In genomic region chr9:124779368-124780059, GRCh38 we compare ENCODE assay signal across 8 cellular contexts. TPM values are rescaled to one million over a fixed set of nuclear protein-coding genes. Genes with fewer than 3 reads are reported as not detected.
DNase-seq lines count a peak whose midpoint lies in the region; ATAC-seq, FAIRE-seq and TF ChIP-seq lines count a peak whose summit lies in the region.

No MANE protein-coding gene starts in this region.

- FAIRE-seq in H1 (lab: Jason Lieb, UNC), result peak; percentile 78

- H3K9me3 ChIP-seq in H1 (ENCODE audit: insufficient read depth in 2 of 2, low read depth in 1 of 2, low read length in 1 of 2), result no peaks in the 10 kb centered on the region

- H2AK5ac ChIP-seq in H1 (ENCODE audit: low read depth, low read length), result peak overlapping the region; percentile 68; the same call in 1 of the 2 replicates

- no peak overlapping the region for H3K23ac ChIP-seq in H1 (ENCODE audit: insufficient read length)

- no peaks in the 10 kb centered on the region for H3K36me3 ChIP-seq in H1 (ENCODE audit: control insufficient read depth in 2 of 4, insufficient read depth in 4 of 4, low read length in 3 of 4)

- no peaks in the 10 kb centered on the region for H3K9me3 Mint-ChIP-seq in activated CD8-positive, alpha-beta T cell treated with anti-CD3 and anti-CD28 coated beads, Interleukin-2, amount 10 ng/mL, durations not matched to agents 7 days and 5 days (ENCODE audit: insufficient read depth)

- no peak overlapping the region for H3K27ac Mint-ChIP-seq in activated CD8-positive, alpha-beta T cell treated with anti-CD3 and anti-CD28 coated beads, Interleukin-2, amount 10 ng/mL, durations not matched to agents 7 days and 5 days

- no peak overlapping the region for H3K4ac ChIP-seq in H1 (replicated peaks; ENCODE audit: insufficient read length, low read depth, low read length)

- peak overlapping the region; percentile 42 to 60; a peak in 3 of 4 replicates for H3K4me2 ChIP-seq in H1 (ENCODE audit: insufficient read depth in 1 of 2, low read depth in 2 of 2, low read length in 2 of 2)

- no peak overlapping the region for H3K14ac ChIP-seq in H1 (ENCODE audit: insufficient read length)

- H4K8ac ChIP-seq in H1 (ENCODE audit: extremely low read depth, insufficient read depth, low read length), result no peak overlapping the region

- POLR2A ChIA-PET in H1 (lab: Charles Lee; ENCODE audit: partially characterized antibody), result interaction anchor here (0.6 to 13.5 kb wide), 16 partner anchors 8 to 76 kb away, joined by 3 to 396 read pairs (median 4); partner anchors contain the start of genes ARPC5L, NR6A1, RPL35 and WDR38
- POLR2A ChIA-PET in activated CD8-positive, alpha-beta T cell treated with anti-CD3 and anti-CD28 coated beads, Interleukin-2, amount 10 ng/mL, durations not matched to agents 7 days and 5 days (lab: Charles Lee), result interaction anchor here (0.6 to 1.2 kb wide), 3 partner anchors 11 to 1043 kb away, joined by 3 to 4 read pairs (median 3); no protein-coding TSS in a partner anchor

- ATAC-seq in GM18867 (IDR thresholded peaks at IDR 0.05; ENCODE audit: unreplicated experiment) (no peak), HG03196 (IDR thresholded peaks at IDR 0.05; ENCODE audit: unreplicated experiment) (no peak)
- no peak for ATAC-seq in activated CD8-positive, alpha-beta T cell treated with anti-CD3 and anti-CD28 coated beads, Interleukin-2, amount 10 ng/mL, durations not matched to agents 7 days and 5 days

- no peak for TF ChIP-seq POLR2A in H1 (IDR thresholded peaks at IDR 0.05; ENCODE audit: control extremely low read depth in 1 of 2, low read depth in 2 of 2, low read length in 2 of 2)

- peaks cover 11% of the 10 kb centered on the region for H3K4me1 Mint-ChIP-seq in activated CD8-positive, alpha-beta T cell treated with anti-CD3 and anti-CD28 coated beads, Interleukin-2, amount 10 ng/mL, durations not matched to agents 7 days and 5 days (ENCODE audit: low read depth)

- peaks cover 28% of the 10 kb centered on the region for H3K27me3 Mint-ChIP-seq in activated CD8-positive, alpha-beta T cell treated with anti-CD3 and anti-CD28 coated beads, Interleukin-2, amount 10 ng/mL, durations not matched to agents 7 days and 5 days (ENCODE audit: low read depth)

- H3K36me3 Mint-ChIP-seq in activated CD8-positive, alpha-beta T cell treated with anti-CD3 and anti-CD28 coated beads, Interleukin-2, amount 10 ng/mL, durations not matched to agents 7 days and 5 days (ENCODE audit: low read depth), result no peaks in the 10 kb centered on the region

- no peak overlapping the region for H2BK120ac ChIP-seq in H1 (replicated peaks; ENCODE audit: low read depth, low read length)

- H2BK5ac ChIP-seq in H1 (ENCODE audit: low read depth, low read length), result peak overlapping the region; percentile 13; the same call in 1 of the 2 replicates

- H2AFZ ChIP-seq in H1 (ENCODE audit: low read length), result no peak overlapping the region

- peak overlapping the region in 2 of 4 experiments; percentile 5 to 17; a peak in 3 of 8 replicates for H3K4me3 ChIP-seq in H1 (ENCODE audit: extremely low read depth in 1 of 4, insufficient read depth in 2 of 4, low read depth in 3 of 4, low read length in 4 of 4)

- peak overlapping the region; percentile 96 for H2BK12ac ChIP-seq in H1 (ENCODE audit: low read depth, low read length)

- no peaks in the 10 kb centered on the region for H3K79me1 ChIP-seq in H1 (ENCODE audit: low read depth, low read length)

- H3K79me2 ChIP-seq in H1 (ENCODE audit: control insufficient read depth in 1 of 2, insufficient read depth in 2 of 2, low read length in 2 of 2), result no peaks in the 10 kb centered on the region

- H3K27me3 ChIP-seq in H1 (replicated peaks in 1 of 4; ENCODE audit: control insufficient read depth in 3 of 4, extremely low read depth in 1 of 4, insufficient read depth in 3 of 4, low read length in 3 of 4), result peaks cover 0 to 10% (median 6%) of the 10 kb centered on the region in 4 experiments; a peak in 6 of 7 replicates

- no peak overlapping the region for H4K5ac ChIP-seq in H1 (ENCODE audit: insufficient read length, low read depth, low read length)

- 11% methylated on average over 6 of the region's 6 CpGs; no CpG with 5 or more reads in 1 of the 2 experiments for WGBS in H1 (ENCODE audit: extremely low coverage in 1 of 2, insufficient coverage in 1 of 2, insufficient read length in 1 of 2, insufficient replicate concordance in 2 of 2, low coverage in 1 of 2, low lambda C conversion rate in 2 of 2, missing lambda C conversion rate in 1 of 2), 2 experiments

- peaks cover 6% of the 10 kb centered on the region; the same call in 1 of the 2 replicates for H3K23me2 ChIP-seq in H1 (ENCODE audit: low read depth, low read length)

- TF ChIP-seq EP300 in H1 (IDR thresholded peaks at IDR 0.05; ENCODE audit: borderline replicate concordance in 1 of 2, low read depth in 2 of 2, low read length in 2 of 2), result no peak

- H3K4me3 Mint-ChIP-seq in activated CD8-positive, alpha-beta T cell treated with anti-CD3 and anti-CD28 coated beads, Interleukin-2, amount 10 ng/mL, durations not matched to agents 7 days and 5 days, result no peak overlapping the region

- no peaks in the 10 kb centered on the region for H4K20me1 ChIP-seq in H1 (replicated peaks in 1 of 2; ENCODE audit: control insufficient read depth in 1 of 2, insufficient read depth in 2 of 2, low read length in 2 of 2)

- 0 out of 7 replicates have a peak overlapping the region, but pooled peaks of 1 of the 4 experiments have one; percentile 13 for H3K9ac ChIP-seq in H1 (replicated peaks in 1 of 4; ENCODE audit: extremely low read depth in 1 of 4, low read depth in 3 of 4, low read length in 3 of 4)

- H3K56ac ChIP-seq in H1 (replicated peaks; ENCODE audit: insufficient read length, low read depth, low read length), result no peak overlapping the region

- TF ChIP-seq CTCF in H1 (IDR thresholded peaks at IDR 0.05; ENCODE audit: control extremely low read depth in 1 of 3, insufficient read depth in 1 of 3, low read depth in 1 of 3, low read length in 3 of 3), result no peak

- CTCF ChIA-PET in H1 (lab: Charles Lee; ENCODE audit: partially characterized antibody), result interaction anchor here (0.7 to 17.6 kb wide), 15 partner anchors 8 to 227 kb away, joined by 3 to 1300 read pairs (median 4); partner anchors contain the start of genes ARPC5L, NR6A1, RPL35 and WDR38
- CTCF ChIA-PET in activated CD8-positive, alpha-beta T cell treated with anti-CD3 and anti-CD28 coated beads, Interleukin-2, amount 10 ng/mL, durations not matched to agents 7 days and 5 days (lab: Charles Lee), result interaction anchor here (1.0 to 12.6 kb wide), 3 partner anchors 9 to 73 kb away, joined by 3 to 316 read pairs (median 5); partner anchors contain the start of gene WDR38

- TF ChIP-seq RAD21 in H1 (IDR thresholded peaks at IDR 0.05 in 1 of 2, conservative IDR thresholded peaks at IDR 0.05 in 1 of 2; ENCODE audit: low read depth in 2 of 2, low read length in 2 of 2), result no peak

- H2BK20ac ChIP-seq in H1 (ENCODE audit: low read length), result 0 out of 2 replicates have a peak overlapping the region, but pooled peaks have one; percentile 24

- peak overlapping the region; percentile 72; the same call in 1 of the 2 replicates for H2BK15ac ChIP-seq in H1 (ENCODE audit: low read length)

- DNase-seq in AG08396 (ENCODE audit: low spot score) (peak; percentile 87), HuH-7.5 (ENCODE audit: low spot score) (peak; percentile 61), H1 (ENCODE audit: low read depth in 1 of 2, low spot score in 2 of 2) (peak in 1 of 2 experiments; percentile 71), mesenteric fat pad (ENCODE audit: low spot score) (peak; percentile 62), SHP77 (lab: John Stamatoyannopoulos, UW) (no peak)
- no peak for DNase-seq in activated CD8-positive, alpha-beta T cell treated with anti-CD3 and anti-CD28 coated beads, Interleukin-2, amount 10 ng/mL, durations not matched to agents 7 days and 5 days

- peak overlapping the region; percentile 50; the same call in 1 of the 2 replicates for H3K27ac ChIP-seq in H1 (ENCODE audit: low read depth, low read length)

- peaks cover 8 to 19% (median 15%) of the 10 kb centered on the region in 4 experiments for H3K4me1 ChIP-seq in H1 (replicated peaks in 1 of 4; ENCODE audit: control insufficient read depth in 3 of 4, insufficient read depth in 4 of 4, low read length in 3 of 4)

- peak overlapping the region; percentile 52 for H3K18ac ChIP-seq in H1 (ENCODE audit: extremely low read depth, low read length)

- H4K91ac ChIP-seq in H1 (replicated peaks; ENCODE audit: insufficient read length, low read length), result no peak overlapping the region

TF ChIP-seq in H1, 55 proteins besides CTCF, POLR2A, EP300 and RAD21 (continues in another document):
- TF ChIP-seq TCF12 (IDR thresholded peaks at IDR 0.05; ENCODE audit: low read depth, low read length), result 0 out of 2 replicates have a peak, but pooled peaks have one; percentile 15
- TF ChIP-seq GTF2F1 (IDR thresholded peaks at IDR 0.05; ENCODE audit: borderline replicate concordance, low read depth, low read length), result no peak
- TF ChIP-seq TAF1 (IDR thresholded peaks at IDR 0.05; ENCODE audit: low read depth, low read length), result 0 out of 2 replicates have a peak, but pooled peaks have one; percentile 23
- no peak for TF ChIP-seq SP1 (IDR thresholded peaks at IDR 0.05; ENCODE audit: low read depth, low read length)

RNA-seq across cellular contexts. Expression of gene OLFML2A, which starts 2.6 kb away (rescaled TPM):
- total RNA-seq in H1 (2021; fragmentation: NEBNext Ultra II Directional; extraction: Animal tissue kit (Norgen Biotek cat#: 25700)), result 11.4 and 11.5 TPM in 2 replicates
- polyA plus RNA-seq in H1 (2011; rRNA removed), result 7.8 and 8.7 TPM in 2 replicates
- 4.7 TPM for polyA plus RNA-seq in H1 (2011; cell fraction: cytosol; rRNA removed)
- polyA plus RNA-seq in H1 (2011; cell fraction: nucleus; rRNA removed), result 5.7 TPM
- 5.8 to 9.0 TPM (median 7.0 TPM) in 4 replicates for polyA plus RNA-seq in H1 (2012, experiment 1 of 2)
- 6.6 TPM for polyA plus RNA-seq in H1 (2012, experiment 2 of 2)
- polyA plus RNA-seq in H1 (2013, experiment 1 of 2), result 15.9 TPM
- 14.8 TPM for polyA plus RNA-seq in H1 (2013, experiment 2 of 2)
- 5.5 and 6.7 TPM in 2 replicates for polyA minus RNA-seq in H1 (2011; rRNA and poly(A)+ RNA removed)
- polyA minus RNA-seq in H1 (2011; cell fraction: cytosol; rRNA and poly(A)+ RNA removed), result 14.4 TPM
- 5.1 TPM for polyA minus RNA-seq in H1 (2011; cell fraction: nucleus; rRNA and poly(A)+ RNA removed)
- 10.7 TPM for total RNA-seq in mesenteric fat pad
- not detected for total RNA-seq in activated CD8-positive, alpha-beta T cell treated with anti-CD3 and anti-CD28 coated beads, Interleukin-2, amount 10 ng/mL, durations not matched to agents 7 days and 5 days

RNA-seq across cellular contexts. Expression of gene NR6A1, which starts 8.4 kb away (rescaled TPM):
- 232 and 237 TPM in 2 replicates for total RNA-seq in H1 (2021; fragmentation: NEBNext Ultra II Directional; extraction: Animal tissue kit (Norgen Biotek cat#: 25700))
- polyA plus RNA-seq in H1 (2011; rRNA removed), result 77.0 and 93.2 TPM in 2 replicates
- 72.8 TPM for polyA plus RNA-seq in H1 (2011; cell fraction: cytosol; rRNA removed)
- polyA plus RNA-seq in H1 (2011; cell fraction: nucleus; rRNA removed), result 59.1 TPM
- polyA plus RNA-seq in H1 (2012, experiment 1 of 2), result 99.2 to 116 TPM (median 108 TPM) in 4 replicates
- polyA plus RNA-seq in H1 (2012, experiment 2 of 2), result 69.6 TPM
- 88.5 TPM for polyA plus RNA-seq in H1 (2013, experiment 1 of 2)
- 92.9 TPM for polyA plus RNA-seq in H1 (2013, experiment 2 of 2)
- polyA minus RNA-seq in H1 (2011; rRNA and poly(A)+ RNA removed), result 505 and 571 TPM in 2 replicates
- polyA minus RNA-seq in H1 (2011; cell fraction: cytosol; rRNA and poly(A)+ RNA removed), result 196 TPM
- polyA minus RNA-seq in H1 (2011; cell fraction: nucleus; rRNA and poly(A)+ RNA removed), result 104 TPM
- 0.64 TPM for total RNA-seq in mesenteric fat pad
- under 1 TPM; 0.18 to 0.26 TPM for total RNA-seq in activated CD8-positive, alpha-beta T cell treated with anti-CD3 and anti-CD28 coated beads, Interleukin-2, amount 10 ng/mL, durations not matched to agents 7 days and 5 days

Comparison
In these comparisons a context has a peak if more than half of its experiments do, and no peak if none do; other contexts are left out.
1. DNase-seq: peak in AG08396 (single experiment), HuH-7.5 (single experiment) and mesenteric fat pad (single experiment); none in SHP77 (0 of 2) and activated CD8-positive, alpha-beta T cell treated with anti-CD3 and anti-CD28 coated beads, Interleukin-2, amount 10 ng/mL, durations not matched to agents 7 days and 5 days (single experiment).
2. RNA of gene OLFML2A, which starts 2.6 kb away (total RNA-seq): 11.4 to 11.5 TPM in H1 and 10.7 TPM in mesenteric fat pad (single experiment); not detected in activated CD8-positive, alpha-beta T cell treated with anti-CD3 and anti-CD28 coated beads, Interleukin-2, amount 10 ng/mL, durations not matched to agents 7 days and 5 days; every median in the first group is over 10 times any median in the second.
3. RNA of gene NR6A1, which starts 8.4 kb away (total RNA-seq): 232 to 237 TPM in H1; 0.64 TPM in mesenteric fat pad (single experiment) and 0.18 to 0.26 TPM in activated CD8-positive, alpha-beta T cell treated with anti-CD3 and anti-CD28 coated beads, Interleukin-2, amount 10 ng/mL, durations not matched to agents 7 days and 5 days; every median in the first group is over 100 times any median in the second.